ENCODE assay signal across 23 cellular contexts in the genomic region with DNA sequence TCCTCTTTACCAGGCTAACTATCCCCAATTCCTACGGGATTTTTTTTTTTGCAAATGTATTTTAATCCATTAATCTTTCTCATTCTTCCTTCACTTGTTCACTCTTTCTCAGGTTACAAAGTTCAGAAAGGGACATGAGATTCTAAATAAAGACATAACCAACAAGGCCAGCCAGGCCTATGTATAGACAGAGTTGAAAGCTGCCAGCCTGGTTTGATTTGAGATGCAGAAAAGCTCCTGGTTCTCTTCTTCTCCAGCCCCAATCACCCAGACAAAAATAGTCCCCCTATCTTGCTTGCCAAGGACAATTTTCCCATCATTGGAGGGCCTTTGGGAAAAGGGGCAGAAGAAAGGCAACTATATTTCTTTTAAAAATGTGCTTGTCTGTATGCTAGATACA.
"Had no signal": no experiment of that assay in that cellular context is flagged by ENCODE, and none has a peak within 500 bp of the region (broad histone marks: within the 10 kb centered on the region; RNA-seq: fewer than 3 reads in every experiment).

No MANE protein-coding gene starts in this region.

- H3K27me3 ChIP-seq: brain microvascular endothelial cell, esophagus squamous epithelium, neutrophil, spleen had no signal

- H3K27ac ChIP-seq: brain microvascular endothelial cell, epithelial cell of prostate, esophagus squamous epithelium, lower lobe of right lung, neutrophil, spleen had no signal

- H3K4me1 ChIP-seq: esophagus squamous epithelium, lower lobe of right lung, spleen had no signal

- H3K4me3 ChIP-seq: esophagus squamous epithelium, lower lobe of right lung, mucosa of descending colon, spleen had no signal

- H3K36me3 ChIP-seq: brain microvascular endothelial cell, esophagus squamous epithelium, lower lobe of right lung, neutrophil, spleen had no signal

- DNase-seq: activated B cell treated with CpG ODN at 0.5 μM for 24 hours; activated CD4-positive, alpha-beta T cell treated with anti-CD3 and anti-CD28 coated beads, Interleukin-2, amount 50 U/mL, for 4 hours; activated naive CD4-positive, alpha-beta T cell treated with Interleukin-2 at 50 U/mL for 16 hours; activated T-cell treated with anti-CD3 and anti-CD28 coated beads for 4 hours; activated T-cell treated with anti-CD3 and anti-CD28 coated beads, Interleukin-2, amount 50 U/mL, for 72 hours; anterior cingulate cortex; central memory CD4-positive, alpha-beta T cell; effector CD8-positive, alpha-beta T cell; esophagus squamous epithelium; foreskin melanocyte; glutamatergic neuron; hippocampal formation; immature natural killer cell; kidney; lower lobe of right lung; mucosa of descending colon; nephron progenitor cell; spleen; stimulated activated naive CD4-positive, alpha-beta T cell; T-helper 1 cell had no signal

- H3K9me3 ChIP-seq: esophagus squamous epithelium, lower lobe of right lung, mucosa of descending colon, neutrophil, spleen had no signal

- ATAC-seq: activated T-cell treated with anti-CD3 and anti-CD28 coated beads, Interleukin-2, amount 50 U/mL, for 72 hours; lower lobe of right lung; mucosa of descending colon had no signal
